8 cellular contexts compared by ENCODE assay signal in the genomic region with DNA sequence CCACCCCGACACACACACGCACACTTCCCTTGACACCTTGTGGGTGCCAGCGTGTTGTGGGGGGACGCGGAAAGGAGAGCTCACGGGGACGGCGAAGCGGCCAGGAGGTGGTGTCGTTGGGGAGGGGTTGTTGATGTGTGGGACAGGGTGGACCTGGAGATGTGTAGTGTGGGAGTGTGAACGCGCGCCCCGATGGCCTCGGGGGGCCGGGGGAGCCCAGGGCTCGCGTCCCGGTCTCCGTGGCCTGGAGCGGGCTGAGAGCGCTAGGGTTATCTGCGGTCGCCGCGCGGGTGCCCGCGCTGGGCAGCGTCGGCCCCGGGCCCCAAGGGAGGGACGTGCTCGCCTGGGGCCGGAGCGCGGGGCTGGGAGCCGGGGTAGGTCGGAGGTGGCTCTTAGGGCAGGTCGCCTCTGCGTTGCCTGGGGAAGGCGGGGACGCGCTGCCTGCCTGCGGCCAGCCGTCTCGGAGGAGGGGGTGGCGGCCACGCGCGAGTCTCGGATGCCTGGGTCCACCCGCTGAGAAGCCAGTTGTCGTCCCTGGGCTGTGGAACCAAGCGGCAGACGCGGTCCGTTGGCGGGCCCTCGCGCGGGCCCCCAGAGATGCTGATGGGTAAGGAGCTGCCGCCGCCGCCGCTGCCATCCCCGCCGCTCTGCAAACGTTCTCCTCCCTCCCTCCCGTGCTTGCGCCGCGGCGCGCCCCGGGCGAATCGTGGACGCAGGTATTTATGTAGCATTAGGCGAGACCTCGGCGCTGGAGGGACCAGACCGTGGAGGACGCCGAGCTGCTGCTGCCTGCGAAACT. TPM values are rescaled to one million over a fixed set of nuclear protein-coding genes. Genes with fewer than 3 reads are reported as not detected.
DNase-seq lines count a peak whose midpoint lies in the region; ATAC-seq lines count a peak whose summit lies in the region.

No MANE protein-coding gene starts in this region.

- H3K4me3 ChIP-seq in GM08714 (ENCODE audit: low read length) (peak overlapping the region; percentile 62; the same call in 1 of the 2 replicates), MG63 (peak overlapping the region; percentile 59), iPS DF 6.9 (ENCODE audit: low read length) (peak overlapping the region; percentile 30; the same call in 1 of the 2 replicates), skeletal muscle cell (ENCODE audit: low read depth, low read length) (peak overlapping the region; percentile 77)

- H3K4me1 Mint-ChIP-seq in activated naive CD8-positive, alpha-beta T cell treated with anti-CD3 and anti-CD28 coated beads, Interleukin-2, amount 50 U/mL, for 24 hours: peaks cover 16% of the 10 kb centered on the region

- H3K9me3 ChIP-seq in MG63 (no peaks in the 10 kb centered on the region), iPS DF 6.9 (ENCODE audit: control insufficient read depth, insufficient read depth, low read length) (no peaks in the 10 kb centered on the region)

- no peak overlapping the region for H3K27ac Mint-ChIP-seq in activated naive CD8-positive, alpha-beta T cell treated with anti-CD3 and anti-CD28 coated beads, Interleukin-2, amount 50 U/mL, for 24 hours

- WGBS in iPS DF 6.9 (ENCODE audit: insufficient coverage, insufficient read length): no CpG with 5 or more reads among the region's 86 CpGs

- H3K27me3 Mint-ChIP-seq in activated naive CD8-positive, alpha-beta T cell treated with anti-CD3 and anti-CD28 coated beads, Interleukin-2, amount 50 U/mL, for 24 hours: peaks cover 74% of the 10 kb centered on the region

- peak overlapping the region; percentile 76 for H3K4me3 Mint-ChIP-seq in activated naive CD8-positive, alpha-beta T cell treated with anti-CD3 and anti-CD28 coated beads, Interleukin-2, amount 50 U/mL, for 24 hours

- no peak overlapping the region for H3K27ac ChIP-seq in iPS DF 6.9 (ENCODE audit: low read length)

- ATAC-seq in activated naive CD8-positive, alpha-beta T cell treated with anti-CD3 and anti-CD28 coated beads, Interleukin-2, amount 50 U/mL, for 24 hours: no peak

- no peaks in the 10 kb centered on the region for H3K4me1 ChIP-seq in iPS DF 6.9 (ENCODE audit: control insufficient read depth, insufficient read depth, low read length)

- no peaks in the 10 kb centered on the region for H3K36me3 Mint-ChIP-seq in activated naive CD8-positive, alpha-beta T cell treated with anti-CD3 and anti-CD28 coated beads, Interleukin-2, amount 50 U/mL, for 24 hours (ENCODE audit: low read depth)

- no peaks in the 10 kb centered on the region for H3K36me3 ChIP-seq in MG63
- no peaks in the 10 kb centered on the region for H3K36me3 ChIP-seq in iPS DF 6.9 (ENCODE audit: control insufficient read depth, insufficient read depth, low read length)

- no peaks in the 10 kb centered on the region for H3K9me3 Mint-ChIP-seq in activated naive CD8-positive, alpha-beta T cell treated with anti-CD3 and anti-CD28 coated beads, Interleukin-2, amount 50 U/mL, for 24 hours

- peak; percentile 31 for DNase-seq in MG63
- DNase-seq in activated naive CD8-positive, alpha-beta T cell treated with anti-CD3 and anti-CD28 coated beads, Interleukin-2, amount 50 U/mL, for 24 hours: peak; percentile 25
- DNase-seq in iPS DF 6.9 (ENCODE audit: low read depth, low spot score): no peak
- no peak for DNase-seq in skeletal muscle cell (ENCODE audit: low read depth)
- no peak for DNase-seq in OCI-M1 (lab: John Stamatoyannopoulos, UW)
- no peak for DNase-seq in NCI-H446 treated with DMSO at 0.1 percent for 48 hours (lab: John Stamatoyannopoulos, UW)
- no peak for DNase-seq in NCI-H524 treated with DMSO at 0.1 percent for 48 hours (lab: John Stamatoyannopoulos, UW)

- H3K27me3 ChIP-seq in MG63: no peaks in the 10 kb centered on the region
- peaks cover 19% of the 10 kb centered on the region for H3K27me3 ChIP-seq in iPS DF 6.9 (ENCODE audit: control insufficient read depth, insufficient read depth, low read length)

RNA-seq across cellular contexts. Expression of a gene that starts 1.6 kb away (rescaled TPM):
- 0.69 and 1.5 TPM in 2 replicates for total RNA-seq in MG63 (2014; rRNA removed; shearing (Covaris generic); ENCODE audit: low replicate concordance)

Comparison
In these comparisons a context has a peak if more than half of its experiments do, and no peak if none do; other contexts are left out.
1. DNase-seq: peak in MG63 (single experiment) and activated naive CD8-positive, alpha-beta T cell treated with anti-CD3 and anti-CD28 coated beads, Interleukin-2, amount 50 U/mL, for 24 hours (single experiment); none in iPS DF 6.9 (single experiment), skeletal muscle cell (single experiment), OCI-M1 (single experiment), NCI-H446 treated with DMSO at 0.1 percent for 48 hours (single experiment) and NCI-H524 treated with DMSO at 0.1 percent for 48 hours (single experiment).
2. Peak in every context shown above with its lines, with median percentiles within 50 percentile points of each other: H3K4me3 ChIP-seq.